In genomic region chr22:41311487-41311886, GRCh38 we compare ENCODE assay signal across 25 cellular contexts. TPM values are rescaled to one million over a fixed set of nuclear protein-coding genes. Genes with fewer than 3 reads are reported as not detected.
DNase-seq lines count a peak whose midpoint lies in the region; TF ChIP-seq lines count a peak whose summit lies in the region.
"Had no signal": no experiment of that assay in that cellular context is flagged by ENCODE, and none has a peak within 500 bp of the region (broad histone marks: within the 10 kb centered on the region; RNA-seq: fewer than 3 reads in every experiment).

No MANE protein-coding gene starts in this region.

- H3K9me3 Mint-ChIP-seq in activated T-helper 2 cell treated with anti-CD3 and anti-CD28 coated beads, Interferon-gamma antibody, Interleukin-2, Interleukin-4, amounts not matched to agents 10 μg/mL and 5 μg/mL and 100 μg/mL, durations not matched to agents 14 hours and 24 hours and 36 hours, result no peaks in the 10 kb centered on the region
- H3K9me3 Mint-ChIP-seq in type B pancreatic cell, result peaks cover 7% of the 10 kb centered on the region
- H3K9me3 Mint-ChIP-seq: activated T-cell treated with anti-CD3 and anti-CD28 coated beads, Interleukin-2, amount 50 U/mL, for 72 hours; CD4-positive, alpha-beta T cell; stimulated activated naive B cell treated with anti-CD40 and anti-IgM and Interleukin-4, amounts not matched to agents 10 μg/mL and 1 μg/mL and 100 μg/mL, for 72 hours had no signal

- peaks cover 8% of the 10 kb centered on the region for H3K36me3 ChIP-seq in WERI-Rb-1
- H3K36me3 ChIP-seq: gastrocnemius medialis, neutrophil, thoracic aorta had no signal

- H3K27me3 ChIP-seq in WERI-Rb-1 (ENCODE audit: insufficient read depth, low read depth, severe bottlenecking), result no peaks in the 10 kb centered on the region
- H3K27me3 ChIP-seq: body of pancreas, esophagus muscularis mucosa, gastrocnemius medialis, neutrophil had no signal

- TF ChIP-seq CTCF in type B pancreatic cell (conservative IDR thresholded peaks at IDR 0.05) (no peak), WERI-Rb-1 (IDR thresholded peaks at IDR 0.05; ENCODE audit: low read depth, low read length) (no peak)

- intact Hi-C loops in activated T-helper 2 cell treated with anti-CD3 and anti-CD28 coated beads, Interferon-gamma antibody, Interleukin-2, Interleukin-4, amounts not matched to agents 10 μg/mL and 5 μg/mL and 100 μg/mL, durations not matched to agents 14 hours and 24 hours and 36 hours (cut with micrococcal nuclease), result no loop called here

- no peaks in the 10 kb centered on the region for H3K27me3 Mint-ChIP-seq in activated T-helper 2 cell treated with anti-CD3 and anti-CD28 coated beads, Interferon-gamma antibody, Interleukin-2, Interleukin-4, amounts not matched to agents 10 μg/mL and 5 μg/mL and 100 μg/mL, durations not matched to agents 14 hours and 24 hours and 36 hours (ENCODE audit: low read depth)
- no peaks in the 10 kb centered on the region for H3K27me3 Mint-ChIP-seq in type B pancreatic cell
- H3K27me3 Mint-ChIP-seq: CD4-positive, alpha-beta T cell; stimulated activated naive B cell treated with anti-CD40 and anti-IgM and Interleukin-4, amounts not matched to agents 10 μg/mL and 1 μg/mL and 100 μg/mL, for 72 hours had no signal

- DNase-seq in stimulated activated CD4-positive, alpha-beta T cell treated with anti-CD3 and anti-CD28 coated beads, Interleukin-15, amount 100 ng/mL, for 24 hours, result peak; percentile 11
- no peak for DNase-seq in stimulated activated CD4-positive, alpha-beta T cell treated with anti-CD3 and anti-CD28 coated beads, Interleukin-2, amount 100 ng/mL, for 48 hours
- DNase-seq in NCI-H226, result peak; percentile 15
- no peak for DNase-seq in activated T-helper 2 cell treated with anti-CD3 and anti-CD28 coated beads, Interferon-gamma antibody, Interleukin-2, Interleukin-4, amounts not matched to agents 10 μg/mL and 5 μg/mL and 100 μg/mL, durations not matched to agents 14 hours and 24 hours and 36 hours (ENCODE audit: low spot score)
- no peak for DNase-seq in type B pancreatic cell (ENCODE audit: extremely low spot score, unreplicated experiment)
- no peak for DNase-seq in midbrain (lab: John Stamatoyannopoulos, UW)
- DNase-seq in WERI-Rb-1, result no peak
- DNase-seq: activated T-cell treated with anti-CD3 and anti-CD28 coated beads, Interleukin-2, amount 50 U/mL, for 72 hours; body of pancreas; CD4-positive, alpha-beta T cell; effector memory CD4-positive, alpha-beta T cell; gastrocnemius medialis; GF-D8; hypothalamus; KG1; NCI-H1436 treated with DMSO at 0.1 percent for 48 hours; NCI-H69; psoas muscle; stimulated activated CD4-positive, alpha-beta T cell treated with anti-CD3 and anti-CD28 coated beads, Interleukin-2, amount 100 ng/mL, for 24 hours; stimulated activated naive B cell treated with anti-CD40 and anti-IgM and Interleukin-4, amounts not matched to agents 10 μg/mL and 1 μg/mL and 100 μg/mL, for 72 hours; T1000 had no signal

- H3K9me3 ChIP-seq in WERI-Rb-1 (ENCODE audit: severe bottlenecking), result no peaks in the 10 kb centered on the region
- H3K9me3 ChIP-seq: body of pancreas, esophagus muscularis mucosa, gastrocnemius medialis, neutrophil, psoas muscle, thoracic aorta had no signal

- peaks cover 19% of the 10 kb centered on the region for H3K36me3 Mint-ChIP-seq in activated T-helper 2 cell treated with anti-CD3 and anti-CD28 coated beads, Interferon-gamma antibody, Interleukin-2, Interleukin-4, amounts not matched to agents 10 μg/mL and 5 μg/mL and 100 μg/mL, durations not matched to agents 14 hours and 24 hours and 36 hours (ENCODE audit: low read depth)
- peaks cover 7% of the 10 kb centered on the region for H3K36me3 Mint-ChIP-seq in type B pancreatic cell

- no peak overlapping the region for H3K4me3 Mint-ChIP-seq in activated T-helper 2 cell treated with anti-CD3 and anti-CD28 coated beads, Interferon-gamma antibody, Interleukin-2, Interleukin-4, amounts not matched to agents 10 μg/mL and 5 μg/mL and 100 μg/mL, durations not matched to agents 14 hours and 24 hours and 36 hours (ENCODE audit: low read depth)
- no peak overlapping the region for H3K4me3 Mint-ChIP-seq in type B pancreatic cell
- H3K4me3 Mint-ChIP-seq: activated T-cell treated with anti-CD3 and anti-CD28 coated beads, Interleukin-2, amount 50 U/mL, for 72 hours; CD4-positive, alpha-beta T cell; stimulated activated naive B cell treated with anti-CD40 and anti-IgM and Interleukin-4, amounts not matched to agents 10 μg/mL and 1 μg/mL and 100 μg/mL, for 72 hours had no signal

- H3K4me3 ChIP-seq in WERI-Rb-1 (ENCODE audit: low read depth, low read length), result no peak overlapping the region
- H3K4me3 ChIP-seq: body of pancreas, esophagus muscularis mucosa, gastrocnemius medialis, psoas muscle, thoracic aorta had no signal

- H3K4me1 Mint-ChIP-seq in activated T-helper 2 cell treated with anti-CD3 and anti-CD28 coated beads, Interferon-gamma antibody, Interleukin-2, Interleukin-4, amounts not matched to agents 10 μg/mL and 5 μg/mL and 100 μg/mL, durations not matched to agents 14 hours and 24 hours and 36 hours (ENCODE audit: low read depth), result peaks cover 16% of the 10 kb centered on the region
- peaks cover 12% of the 10 kb centered on the region for H3K4me1 Mint-ChIP-seq in type B pancreatic cell (ENCODE audit: unreplicated experiment)

- H3K27ac ChIP-seq in WERI-Rb-1, result no peak overlapping the region
- H3K27ac ChIP-seq: body of pancreas, esophagus muscularis mucosa, gastrocnemius medialis, neutrophil, psoas muscle, RWPE1, thoracic aorta had no signal

- peak overlapping the region; percentile 38 for H3K27ac Mint-ChIP-seq in activated T-helper 2 cell treated with anti-CD3 and anti-CD28 coated beads, Interferon-gamma antibody, Interleukin-2, Interleukin-4, amounts not matched to agents 10 μg/mL and 5 μg/mL and 100 μg/mL, durations not matched to agents 14 hours and 24 hours and 36 hours
- peak overlapping the region; percentile 39 for H3K27ac Mint-ChIP-seq in type B pancreatic cell
- H3K27ac Mint-ChIP-seq: activated T-cell treated with anti-CD3 and anti-CD28 coated beads, Interleukin-2, amount 50 U/mL, for 72 hours; CD4-positive, alpha-beta T cell had no signal

RNA-seq across cellular contexts. Expression of gene ZC3H7B, which starts 10.2 kb away (rescaled TPM):
- total RNA-seq in activated T-helper 2 cell treated with anti-CD3 and anti-CD28 coated beads, Interferon-gamma antibody, Interleukin-2, Interleukin-4, amounts not matched to agents 10 μg/mL and 5 μg/mL and 100 μg/mL, durations not matched to agents 14 hours and 24 hours and 36 hours, result 64.7 and 66.0 TPM in 2 replicates
- 74.3 and 76.2 TPM in 2 replicates for total RNA-seq in type B pancreatic cell (ENCODE audit: low replicate concordance)

RNA-seq across cellular contexts. Expression of gene RANGAP1, which starts 25.5 kb away (rescaled TPM):
- 189 and 192 TPM in 2 replicates for total RNA-seq in activated T-helper 2 cell treated with anti-CD3 and anti-CD28 coated beads, Interferon-gamma antibody, Interleukin-2, Interleukin-4, amounts not matched to agents 10 μg/mL and 5 μg/mL and 100 μg/mL, durations not matched to agents 14 hours and 24 hours and 36 hours
- 83.7 and 98.9 TPM in 2 replicates for total RNA-seq in type B pancreatic cell (ENCODE audit: low replicate concordance)

Comparison
In these comparisons a context has a peak if more than half of its experiments do, and no peak if none do; other contexts are left out.
1. DNase-seq: peak in stimulated activated CD4-positive, alpha-beta T cell treated with anti-CD3 and anti-CD28 coated beads, Interleukin-15, amount 100 ng/mL, for 24 hours (single experiment) and NCI-H226 (single experiment); none in stimulated activated CD4-positive, alpha-beta T cell treated with anti-CD3 and anti-CD28 coated beads, Interleukin-2, amount 100 ng/mL, for 48 hours (0 of 2), activated T-helper 2 cell treated with anti-CD3 and anti-CD28 coated beads, Interferon-gamma antibody, Interleukin-2, Interleukin-4, amounts not matched to agents 10 μg/mL and 5 μg/mL and 100 μg/mL, durations not matched to agents 14 hours and 24 hours and 36 hours (single experiment), type B pancreatic cell (single experiment), midbrain (single experiment) and WERI-Rb-1 (single experiment).